Comparison of ENCODE assay signal across 2 cellular contexts in the genomic region with DNA sequence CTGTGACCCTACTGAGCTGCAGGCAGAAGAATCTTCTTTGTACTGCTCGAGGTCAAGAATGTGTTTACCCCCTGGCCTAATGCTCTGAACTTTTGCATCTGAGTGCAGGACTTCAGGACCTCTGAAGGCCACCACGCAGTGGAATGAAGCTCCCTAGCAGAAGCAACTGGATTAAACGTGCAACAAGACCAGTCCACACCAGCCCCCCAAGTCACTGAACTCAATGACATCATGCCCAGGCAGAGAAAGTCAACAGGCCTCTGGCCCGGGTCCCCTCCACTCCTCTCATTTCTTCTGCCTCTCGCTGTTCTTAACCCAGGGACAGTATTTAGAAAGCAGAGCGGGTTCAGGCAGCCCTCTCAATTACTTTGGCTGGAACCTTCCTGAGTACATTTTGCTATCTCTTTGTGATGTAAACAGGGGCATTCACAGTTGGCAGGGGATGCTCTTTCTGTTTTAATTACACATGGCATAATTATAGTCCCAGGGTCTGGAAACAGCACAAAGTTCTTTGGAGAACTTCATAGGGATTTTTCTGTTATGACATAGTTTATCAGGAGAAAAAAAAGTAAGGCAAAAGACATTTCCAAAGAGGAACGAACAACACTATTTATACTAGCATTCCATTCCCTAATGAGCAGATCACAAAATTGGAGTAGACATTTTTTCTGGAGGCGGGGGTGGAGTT.
TF ChIP-seq lines count a peak whose summit lies in the region.

No MANE protein-coding gene starts in this region.

TF ChIP-seq in SK-N-SH treated with all-trans-retinoic acid at 6 μM for 48 hours, 23 proteins besides CTCF, POLR2A, EP300 and RAD21:
- TF ChIP-seq, protein P1, sequence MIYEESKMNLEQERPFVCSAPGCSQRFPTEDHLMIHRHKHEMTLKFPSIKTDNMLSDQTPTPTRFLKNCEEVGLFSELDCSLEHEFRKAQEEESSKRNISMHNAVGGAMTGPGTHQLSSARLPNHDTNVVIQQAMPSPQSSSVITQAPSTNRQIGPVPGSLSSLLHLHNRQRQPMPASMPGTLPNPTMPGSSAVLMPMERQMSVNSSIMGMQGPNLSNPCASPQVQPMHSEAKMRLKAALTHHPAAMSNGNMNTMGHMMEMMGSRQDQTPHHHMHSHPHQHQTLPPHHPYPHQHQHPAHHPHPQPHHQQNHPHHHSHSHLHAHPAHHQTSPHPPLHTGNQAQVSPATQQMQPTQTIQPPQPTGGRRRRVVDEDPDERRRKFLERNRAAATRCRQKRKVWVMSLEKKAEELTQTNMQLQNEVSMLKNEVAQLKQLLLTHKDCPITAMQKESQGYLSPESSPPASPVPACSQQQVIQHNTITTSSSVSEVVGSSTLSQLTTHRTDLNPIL (CRISPR knock-in tag; IDR thresholded peaks at IDR 0.05; ENCODE audit: low read depth): peak; percentile 67; the same call in 1 of the 2 replicates
- 0 out of 2 replicates have a peak, but pooled peaks have one; percentile 28 for TF ChIP-seq SNAI2 (CRISPR knock-in tag; IDR thresholded peaks at IDR 0.05)
- no peak for TF ChIP-seq ESRRG (CRISPR knock-in tag; IDR thresholded peaks at IDR 0.05)
- peak; percentile 72 for TF ChIP-seq ISL1 (CRISPR knock-in tag; IDR thresholded peaks at IDR 0.05)

TF ChIP-seq in SK-N-SH, 30 proteins besides CTCF, POLR2A, EP300 and RAD21 (continued from another document):
- TF ChIP-seq, protein P2, sequence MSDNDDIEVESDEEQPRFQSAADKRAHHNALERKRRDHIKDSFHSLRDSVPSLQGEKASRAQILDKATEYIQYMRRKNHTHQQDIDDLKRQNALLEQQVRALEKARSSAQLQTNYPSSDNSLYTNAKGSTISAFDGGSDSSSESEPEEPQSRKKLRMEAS (IDR thresholded peaks at IDR 0.05; ENCODE audit: low read depth): no peak
- TF ChIP-seq CHD2 (IDR thresholded peaks at IDR 0.05; ENCODE audit: low read length, partially characterized antibody) (no peak), NFIC (IDR thresholded peaks at IDR 0.05; ENCODE audit: borderline replicate concordance) (no peak), ZBTB33 (IDR thresholded peaks at IDR 0.05; ENCODE audit: borderline replicate concordance, low read depth) (no peak), SIN3A (IDR thresholded peaks at IDR 0.05; ENCODE audit: borderline replicate concordance, low read depth, low read length) (no peak), FOSL2 (IDR thresholded peaks at IDR 0.05; ENCODE audit: borderline replicate concordance, low read depth) (no peak), POLR2AphosphoS5 (IDR thresholded peaks at IDR 0.05; ENCODE audit: low read depth, low read length) (no peak)
- TF ChIP-seq, protein P3, sequence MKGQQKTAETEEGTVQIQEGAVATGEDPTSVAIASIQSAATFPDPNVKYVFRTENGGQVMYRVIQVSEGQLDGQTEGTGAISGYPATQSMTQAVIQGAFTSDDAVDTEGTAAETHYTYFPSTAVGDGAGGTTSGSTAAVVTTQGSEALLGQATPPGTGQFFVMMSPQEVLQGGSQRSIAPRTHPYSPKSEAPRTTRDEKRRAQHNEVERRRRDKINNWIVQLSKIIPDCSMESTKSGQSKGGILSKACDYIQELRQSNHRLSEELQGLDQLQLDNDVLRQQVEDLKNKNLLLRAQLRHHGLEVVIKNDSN (IDR thresholded peaks at IDR 0.05; ENCODE audit: borderline replicate concordance, low read depth): no peak
TF ChIP-seq in SK-N-SH: peak in this region for 0.
